Comparison of ENCODE assay signal across 1 cellular context in genomic region chr20:6489361-6490154, GRCh38.
A peak's percentile ranks its signal among the peaks of the same experiment; 100 is the strongest.
TF ChIP-seq lines count a peak whose summit lies in the region.

No MANE protein-coding gene starts in this region.

TF ChIP-seq in HepG2, 621 proteins besides CTCF, POLR2A, EP300 and RAD21 (continued from another document and continues in another):
- TF ChIP-seq ZNF646 (CRISPR knock-in tag; IDR thresholded peaks at IDR 0.05): no peak
- no peak for TF ChIP-seq SALL2 (CRISPR knock-in tag; IDR thresholded peaks at IDR 0.05)
- TF ChIP-seq TEAD2 (CRISPR knock-in tag; IDR thresholded peaks at IDR 0.05): no peak
- no peak for TF ChIP-seq CREB1 (IDR thresholded peaks at IDR 0.05)
- TF ChIP-seq CREB1 (CRISPR knock-in tag; IDR thresholded peaks at IDR 0.05): no peak
- TF ChIP-seq ZFP82 (CRISPR knock-in tag; IDR thresholded peaks at IDR 0.05; ENCODE audit: borderline replicate concordance): no peak
- no peak for TF ChIP-seq ZFP90 (CRISPR knock-in tag; IDR thresholded peaks at IDR 0.05; ENCODE audit: borderline replicate concordance)
- no peak for TF ChIP-seq ZNF660 (CRISPR knock-in tag; IDR thresholded peaks at IDR 0.05; ENCODE audit: borderline replicate concordance, low read depth)
- TF ChIP-seq PAX8 (CRISPR knock-in tag; IDR thresholded peaks at IDR 0.05; ENCODE audit: borderline replicate concordance): no peak
- no peak for TF ChIP-seq ATRX (CRISPR knock-in tag; IDR thresholded peaks at IDR 0.05; ENCODE audit: borderline replicate concordance)
- TF ChIP-seq TERF1 (CRISPR knock-in tag; IDR thresholded peaks at IDR 0.05): no peak
- TF ChIP-seq ZBTB42 (CRISPR knock-in tag; IDR thresholded peaks at IDR 0.05): no peak
- TF ChIP-seq SNAPC4 (CRISPR knock-in tag; IDR thresholded peaks at IDR 0.05): no peak
- peak; percentile 70; the same call in 1 of the 2 replicates for TF ChIP-seq SP5 (CRISPR knock-in tag; IDR thresholded peaks at IDR 0.05; ENCODE audit: borderline replicate concordance, low read depth)
- no peak for TF ChIP-seq ZNF850 (CRISPR knock-in tag; conservative IDR thresholded peaks at IDR 0.05)
- TF ChIP-seq DDIT3 (CRISPR knock-in tag; IDR thresholded peaks at IDR 0.05): no peak
- TF ChIP-seq DR1 (CRISPR knock-in tag; IDR thresholded peaks at IDR 0.05): no peak
- TF ChIP-seq ARHGAP35 (CRISPR knock-in tag; IDR thresholded peaks at IDR 0.05; ENCODE audit: borderline replicate concordance): no peak
- no peak for TF ChIP-seq CERS6 (CRISPR knock-in tag; IDR thresholded peaks at IDR 0.05)
- no peak for TF ChIP-seq ZNF354B (CRISPR knock-in tag; IDR thresholded peaks at IDR 0.05)
- TF ChIP-seq ARID3A (IDR thresholded peaks at IDR 0.05; ENCODE audit: low read depth, low read length): no peak
- TF ChIP-seq SALL1 (CRISPR knock-in tag; IDR thresholded peaks at IDR 0.05): no peak; the same call in 1 of the 2 replicates
- TF ChIP-seq HBP1 (CRISPR knock-in tag; IDR thresholded peaks at IDR 0.05; ENCODE audit: low read depth): no peak
- no peak for TF ChIP-seq ZNF20 (CRISPR knock-in tag; IDR thresholded peaks at IDR 0.05)
- TF ChIP-seq THAP11 (CRISPR knock-in tag; IDR thresholded peaks at IDR 0.05): no peak
- no peak for TF ChIP-seq PREB (CRISPR knock-in tag; IDR thresholded peaks at IDR 0.05)
- no peak for TF ChIP-seq GPN1 (CRISPR knock-in tag; IDR thresholded peaks at IDR 0.05; ENCODE audit: borderline replicate concordance)
- TF ChIP-seq ZNF883 (CRISPR knock-in tag; IDR thresholded peaks at IDR 0.05; ENCODE audit: not compliant biosample characterization): no peak
- no peak for TF ChIP-seq ZNF678 (CRISPR knock-in tag; IDR thresholded peaks at IDR 0.05)
- peak; percentile 59; the same call in 1 of the 2 replicates for TF ChIP-seq SOX13 (IDR thresholded peaks at IDR 0.05)
- TF ChIP-seq SOX13 (CRISPR knock-in tag; conservative IDR thresholded peaks at IDR 0.05 in 1 of 2, IDR thresholded peaks at IDR 0.05 in 1 of 2): peak in 1 of 2 experiments; percentile 74; a peak in 2 of 4 replicates
- no peak for TF ChIP-seq ZMYM2 (CRISPR knock-in tag; IDR thresholded peaks at IDR 0.05)
- no peak for TF ChIP-seq NFIB (CRISPR knock-in tag; IDR thresholded peaks at IDR 0.05; ENCODE audit: borderline replicate concordance)
- no peak for TF ChIP-seq ZSCAN12 (CRISPR knock-in tag; IDR thresholded peaks at IDR 0.05)
- 0 out of 2 replicates have a peak, but pooled peaks have one; percentile 58 for TF ChIP-seq RORA (CRISPR knock-in tag; IDR thresholded peaks at IDR 0.05)
- peak; percentile 76; the same call in 1 of the 2 replicates for TF ChIP-seq WIZ (CRISPR knock-in tag; IDR thresholded peaks at IDR 0.05)
- no peak for TF ChIP-seq JARID2 (CRISPR knock-in tag; IDR thresholded peaks at IDR 0.05; ENCODE audit: insufficient replicate concordance)
- no peak for TF ChIP-seq HINFP (CRISPR knock-in tag; IDR thresholded peaks at IDR 0.05; ENCODE audit: low read depth)
